10 cellular contexts compared by ENCODE assay signal in genomic region chr1:225851810-225852209, GRCh38. TPM values are rescaled to one million over a fixed set of nuclear protein-coding genes. Genes with fewer than 3 reads are reported as not detected.
DNase-seq lines count a peak whose midpoint lies in the region; ATAC-seq and TF ChIP-seq lines count a peak whose summit lies in the region.
"Had no signal": no experiment of that assay in that cellular context is flagged by ENCODE, and none has a peak within 500 bp of the region (broad histone marks: within the 10 kb centered on the region; RNA-seq: fewer than 3 reads in every experiment).

No MANE protein-coding gene starts in this region.

- peak; percentile 59 for ATAC-seq in GM18499 (IDR thresholded peaks at IDR 0.05; ENCODE audit: insufficient read depth, unreplicated experiment)
- peak; percentile 49 for ATAC-seq in GM21515 (IDR thresholded peaks at IDR 0.05; ENCODE audit: unreplicated experiment)

- in situ Hi-C loops in KBM-7 (cut with MboI; ENCODE audit: low pct_unique_long_range_greater_than_20kb, low sequenced_read_pairs), result no loop called here

- H3K4me2 ChIP-seq in PC-9, result no peak overlapping the region

- H3K27ac Mint-ChIP-seq in CD14-positive monocyte, result peak overlapping the region in 2 of 7 donors; percentile 76 to 81

- H3K27ac ChIP-seq in PC-9, result no peak overlapping the region
- H3K27ac ChIP-seq: parathyroid adenoma had no signal

- H3K9me3 ChIP-seq in PC-9 (ENCODE audit: insufficient read depth, low read depth), result no peaks in the 10 kb centered on the region

- H2AFZ ChIP-seq in PC-9, result no peak overlapping the region
- H2AFZ ChIP-seq: parathyroid adenoma had no signal

- DNase-seq in KBM-7 (peak; percentile 60), fibroblast of villous mesenchyme (ENCODE audit: low read depth) (peak; percentile 65), erythroblast (lab: John Stamatoyannopoulos, UW) (no peak), NCI-H524 treated with DMSO at 0.1 percent for 48 hours (lab: John Stamatoyannopoulos, UW) (no peak), PC-9 (no peak), CD14-positive monocyte (ENCODE audit: low spot score) (no peak)

- H3K9me2 ChIP-seq in PC-9 (ENCODE audit: insufficient read depth), result no peaks in the 10 kb centered on the region

- H4K20me1 ChIP-seq in PC-9 (ENCODE audit: insufficient read depth), result no peaks in the 10 kb centered on the region; the same call in 1 of the 2 replicates

- H3F3A ChIP-seq in PC-9 (ENCODE audit: insufficient read depth, low read depth), result peaks cover 27% of the 10 kb centered on the region; the same call in 1 of the 2 replicates

- no peak for TF ChIP-seq CTCF in fibroblast of villous mesenchyme (IDR thresholded peaks at IDR 0.05; ENCODE audit: insufficient read depth, low read depth, low read length)
- TF ChIP-seq CTCF in PC-9 (conservative IDR thresholded peaks at IDR 0.05), result no peak
- no peak for TF ChIP-seq CTCF in CD14-positive monocyte (IDR thresholded peaks at IDR 0.05)

- POLR2A ChIA-PET in PC-9 (lab: Charles Lee; ENCODE audit: unreplicated experiment), result no interaction called here

- H3K27me3 Mint-ChIP-seq in CD14-positive monocyte (ENCODE audit: low read depth in 3 of 3), result peaks cover 0 to 4% (median 2%) of the 10 kb centered on the region in 3 donors

- no peaks in the 10 kb centered on the region for H3K27me3 ChIP-seq in PC-9 (ENCODE audit: insufficient read depth, low read depth)

- no peak overlapping the region for H3K4me3 Mint-ChIP-seq in CD14-positive monocyte

- intact Hi-C loops in PC-9 (cut with micrococcal nuclease; ENCODE audit: unreplicated experiment) (no loop called here), CD14-positive monocyte (cut with micrococcal nuclease) (no loop called here)

- H3K36me3 Mint-ChIP-seq in CD14-positive monocyte, result peaks cover 73 to 87% of the 10 kb centered on the region in 2 donors

- no peaks in the 10 kb centered on the region for H3K9me3 Mint-ChIP-seq in CD14-positive monocyte

- H3K36me3 ChIP-seq in PC-9 (ENCODE audit: low read depth), result peaks cover 11% of the 10 kb centered on the region

- no TSS peak for BruUV-seq in PC-9 (replicated peaks; lab: Mats Ljungman, UMichigan)

- no peaks in the 10 kb centered on the region for H3K79me2 ChIP-seq in PC-9 (ENCODE audit: low read depth)
- H3K79me2 ChIP-seq: parathyroid adenoma had no signal

- no peak overlapping the region for H3K4me3 ChIP-seq in fibroblast of villous mesenchyme (ENCODE audit: low read depth, low read length)
- H3K4me3 ChIP-seq in PC-9, result no peak overlapping the region

- CTCF ChIA-PET in PC-9 (lab: Charles Lee), result no interaction called here

- no peaks in the 10 kb centered on the region for H3K4me1 ChIP-seq in PC-9 (replicated peaks; ENCODE audit: insufficient read depth)
- H3K4me1 ChIP-seq: parathyroid adenoma had no signal

- H3K4me1 Mint-ChIP-seq in CD14-positive monocyte, result peaks cover 52% of the 10 kb centered on the region

- no peak for TF ChIP-seq POLR2A in erythroblast (IDR thresholded peaks at IDR 0.05; ENCODE audit: low read length)

RNA-seq across cellular contexts. Expression of gene TMEM63A, which starts 30.4 kb away (rescaled TPM):
- total RNA-seq in fibroblast of villous mesenchyme (20.3 and 26.3 TPM in 2 replicates), PC-9 (2021) (115 and 126 TPM in 2 replicates)
- polyA plus RNA-seq in CD14-positive monocyte, result 1 to 10 TPM; 3.0 to 5.8 TPM

RNA-seq across cellular contexts. Expression of gene LEFTY1, which starts 37.1 kb away (rescaled TPM):
- total RNA-seq in fibroblast of villous mesenchyme (0.32 TPM in 1 of 2 replicates, not detected in the other), PC-9 (2021) (not detected in 2 replicates)
- not detected for polyA plus RNA-seq in CD14-positive monocyte
- total RNA-seq: T-helper 1 cell treated with Interleukin-12 subunit alpha and Interleukin-12 subunit beta and Interleukin-4 antibody, amounts not matched to agents 30 ng/mL and 1 ng/mL, for 36 hours had no signal

RNA-seq across cellular contexts. Expression of gene EPHX1, which starts 41.9 kb away (rescaled TPM):
- total RNA-seq in fibroblast of villous mesenchyme (17.7 and 31.5 TPM in 2 replicates), PC-9 (2021) (288 and 313 TPM in 2 replicates)
- 1 to 10 TPM; 4.6 to 7.4 TPM for polyA plus RNA-seq in CD14-positive monocyte

Comparison
In these comparisons a context has a peak if more than half of its experiments do, and no peak if none do; other contexts are left out.
1. DNase-seq: peak in KBM-7 (single experiment) and fibroblast of villous mesenchyme (single experiment); none in erythroblast (0 of 2), NCI-H524 treated with DMSO at 0.1 percent for 48 hours (single experiment), PC-9 (0 of 2) and CD14-positive monocyte (single experiment).